26 cellular contexts compared by ENCODE assay signal in genomic region chr2:144437636-144438035, GRCh38.
A peak's percentile ranks its signal among the peaks of the same experiment; 100 is the strongest.
DNase-seq lines count a peak whose midpoint lies in the region; ATAC-seq and TF ChIP-seq lines count a peak whose summit lies in the region.
"Had no signal": no experiment of that assay in that cellular context is flagged by ENCODE, and none has a peak within 500 bp of the region (broad histone marks: within the 10 kb centered on the region; RNA-seq: fewer than 3 reads in every experiment).

No MANE protein-coding gene starts in this region.

- H3K4me3 ChIP-seq in mucosa of descending colon = no peak overlapping the region
- H3K4me3 ChIP-seq: BLaER1 treated with 17β-estradiol and CSF1 and Interleukin-3, amounts not matched to agents 10 nM and 100 nM; GM12878; transverse colon had no signal

- ATAC-seq in mucosa of descending colon (peak; percentile 84), HG03039 (IDR thresholded peaks at IDR 0.05; ENCODE audit: unreplicated experiment) (no peak)
- ATAC-seq: activated naive CD8-positive, alpha-beta T cell treated with anti-CD3 and anti-CD28 coated beads, Interleukin-2, amount 50 U/mL, for 24 hours; esophagus mucosa; GM12878; sciatic nerve had no signal

- no peak for TF ChIP-seq CTCF in mucosa of descending colon (IDR thresholded peaks at IDR 0.05)

- H3K9me3 ChIP-seq in mucosa of descending colon = no peaks in the 10 kb centered on the region
- H3K9me3 ChIP-seq: BLaER1 treated with 17β-estradiol and CSF1 and Interleukin-3, amounts not matched to agents 10 nM and 100 nM; transverse colon had no signal

- H3K27ac ChIP-seq in caudate nucleus (ENCODE audit: low read depth, low read length) = peak overlapping the region; percentile 4
- H3K27ac ChIP-seq in temporal lobe (ENCODE audit: low read depth, low read length) = peak overlapping the region; percentile 81

- DNase-seq in LoVo (ENCODE audit: low spot score) = peak; percentile 4
- no peak for DNase-seq in caudate nucleus (lab: John Stamatoyannopoulos, UW)
- DNase-seq in mucosa of descending colon = no peak
- DNase-seq in NCI-H2081 treated with DMSO at 0.1 percent for 48 hours (lab: John Stamatoyannopoulos, UW) = no peak
- no peak for DNase-seq in NCI-H1930 (lab: John Stamatoyannopoulos, UW)
- no peak for DNase-seq in dermis blood vessel endothelial cell
- DNase-seq: ACHN; activated CD4-positive, alpha-beta memory T cell treated with anti-CD3 and anti-CD28 coated beads for 36 hours; activated effector memory CD4-positive, alpha-beta T cell treated with anti-CD3 and anti-CD28 coated beads, Interleukin-2, amount 50 U/mL, for 16 hours; activated naive CD8-positive, alpha-beta T cell treated with anti-CD3 and anti-CD28 coated beads, Interleukin-2, amount 50 U/mL, for 24 hours; DND-41; foreskin melanocyte; HCEC 1CT; KG1; naive B cell; NCI-H146; NCI-H526 treated with DMSO at 0.1 percent for 48 hours; posterior cingulate gyrus; SHP77; transverse colon had no signal

- no peaks in the 10 kb centered on the region for H3K36me3 ChIP-seq in mucosa of descending colon (ENCODE audit: low read depth)
- H3K36me3 ChIP-seq: transverse colon had no signal

- H3K4me1 ChIP-seq in mucosa of descending colon (ENCODE audit: low read depth) = peaks cover 8% of the 10 kb centered on the region

- intact Hi-C loops in mucosa of descending colon (cut with DNase I, micrococcal nuclease) = no loop called here
